8 cellular contexts compared by ENCODE assay signal in the genomic region with DNA sequence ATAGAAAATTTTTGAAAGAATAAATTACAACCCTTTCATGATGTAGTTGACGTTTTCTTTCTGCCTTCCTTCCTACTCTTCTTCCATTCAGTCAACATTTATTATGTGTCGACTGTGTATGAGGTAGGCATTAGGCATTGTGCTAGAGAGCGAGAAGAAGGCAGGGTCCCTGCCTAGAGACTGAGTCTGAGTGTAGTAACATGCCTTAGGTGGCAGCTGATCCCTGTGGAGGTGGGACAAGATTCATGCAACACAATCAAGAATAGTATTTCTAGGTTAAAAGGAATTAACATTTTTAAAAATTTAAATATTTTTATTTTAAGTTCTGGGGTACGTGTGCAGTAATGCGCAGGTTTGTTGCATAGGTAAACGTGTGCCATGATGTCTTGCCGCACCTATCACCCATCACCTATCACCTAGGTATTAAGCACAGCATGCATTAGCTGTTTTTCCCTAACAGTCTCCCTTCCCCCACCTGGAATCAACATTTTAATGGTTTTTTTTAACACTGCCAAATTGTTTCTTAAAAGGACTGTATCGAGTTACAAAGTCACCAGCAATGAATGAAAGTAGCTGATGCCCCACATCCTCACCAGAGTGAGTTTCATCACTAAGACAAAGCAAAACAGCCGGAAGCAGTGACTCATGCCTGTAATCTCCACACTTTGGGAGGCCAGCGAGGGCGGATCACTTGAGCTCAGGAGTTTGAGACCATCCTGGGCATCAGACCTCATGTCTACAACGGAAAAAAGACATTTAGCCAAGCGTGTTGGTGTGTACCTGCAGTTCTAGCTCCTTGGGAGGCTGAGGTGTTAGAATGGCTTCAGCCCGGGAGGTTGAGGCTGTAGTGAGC.
DNase-seq lines count a peak whose midpoint lies in the region; ATAC-seq and TF ChIP-seq lines count a peak whose summit lies in the region.

No MANE protein-coding gene starts in this region.

- no peaks in the 10 kb centered on the region for H3K27me3 ChIP-seq in esophagus squamous epithelium

- H3K9me3 ChIP-seq in esophagus squamous epithelium, result no peaks in the 10 kb centered on the region

- no peak overlapping the region for H3K4me3 ChIP-seq in esophagus squamous epithelium

- DNase-seq in GM04504 (ENCODE audit: low read depth) (peak; percentile 66), NCI-H1436 treated with DMSO at 0.1 percent for 48 hours (lab: John Stamatoyannopoulos, UW) (peak; percentile 1), left ventricle myocardium superior (no peak), esophagus squamous epithelium (lab: John Stamatoyannopoulos, UW) (no peak)
- peak; percentile 27 for DNase-seq in activated CD4-positive, alpha-beta T cell treated with anti-CD3 and anti-CD28 coated beads for 48 hours
- DNase-seq in stimulated activated CD8-positive, alpha-beta memory T cell treated with anti-CD3 and anti-CD28 coated beads, Interleukin-4, amount 100 ng/mL, for 24 hours (ENCODE audit: low read depth), result peak; percentile 2

- intact Hi-C loops in left ventricle myocardium superior (cut with micrococcal nuclease) (no loop called here), esophagus squamous epithelium (cut with DNase I) (no loop called here)

- TF ChIP-seq POLR2A in esophagus squamous epithelium (IDR thresholded peaks at IDR 0.05), result no peak

- no peaks in the 10 kb centered on the region for H3K4me1 ChIP-seq in esophagus squamous epithelium

- H3K36me3 ChIP-seq in esophagus squamous epithelium, result no peaks in the 10 kb centered on the region

- WGBS in esophagus squamous epithelium, 2 donors, result 56 to 61% methylated on average over 14 of the region's 14 CpGs

- no peak overlapping the region for H3K27ac ChIP-seq in esophagus squamous epithelium

- no peak for TF ChIP-seq CTCF in esophagus squamous epithelium (IDR thresholded peaks at IDR 0.05)

- peak; percentile 73 for ATAC-seq in left ventricle myocardium superior
- ATAC-seq in HG02840 (IDR thresholded peaks at IDR 0.05; ENCODE audit: low FRiP score, unreplicated experiment), result no peak
- ATAC-seq in GM18907 (IDR thresholded peaks at IDR 0.05; ENCODE audit: unreplicated experiment), result no peak

Comparison
In these comparisons a context has a peak if more than half of its experiments do, and no peak if none do; other contexts are left out.
1. DNase-seq: peak in GM04504 (single experiment), NCI-H1436 treated with DMSO at 0.1 percent for 48 hours (single experiment), activated CD4-positive, alpha-beta T cell treated with anti-CD3 and anti-CD28 coated beads for 48 hours (single experiment) and stimulated activated CD8-positive, alpha-beta memory T cell treated with anti-CD3 and anti-CD28 coated beads, Interleukin-4, amount 100 ng/mL, for 24 hours (single experiment); none in left ventricle myocardium superior (single experiment) and esophagus squamous epithelium (single experiment).